Comparison of ENCODE assay signal across 8 cellular contexts in genomic region chr4:152408514-152409327, GRCh38.
DNase-seq lines count a peak whose midpoint lies in the region; ATAC-seq and TF ChIP-seq lines count a peak whose summit lies in the region.

No MANE protein-coding gene starts in this region.

- H3K4me1 ChIP-seq in body of pancreas: no peaks in the 10 kb centered on the region

- no peak overlapping the region for H3K4me3 ChIP-seq in body of pancreas

- DNase-seq in AML-193 (lab: John Stamatoyannopoulos, UW) (peak; percentile 46 to 56), GM04503 (ENCODE audit: low read depth) (peak; percentile 4), NCI-H1092 treated with DMSO at 0.1 percent for 48 hours (lab: John Stamatoyannopoulos, UW) (peak; percentile 37), body of pancreas (no peak), left lobe of liver (ENCODE audit: low spot score) (no peak), epidermal melanocyte (ENCODE audit: insufficient read length, low spot score) (no peak)

- no peak overlapping the region for H3K27ac ChIP-seq in body of pancreas

- peak; percentile 6 to 52 (median 36) for TF ChIP-seq CTCF in body of pancreas (IDR thresholded peaks at IDR 0.05)

- intact Hi-C loops in body of pancreas (cut with DNase I): no loop called here

- no peak for TF ChIP-seq POLR2A in body of pancreas (IDR thresholded peaks at IDR 0.05)

- H3K36me3 ChIP-seq in body of pancreas (replicated peaks in 1 of 2; ENCODE audit: insufficient read depth in 1 of 2, low read depth in 2 of 2): no peaks in the 10 kb centered on the region

- H3K9me3 ChIP-seq in body of pancreas: no peaks in the 10 kb centered on the region

- ATAC-seq in body of pancreas (no peak), left lobe of liver (peak; percentile 75), GM19395 (IDR thresholded peaks at IDR 0.05; ENCODE audit: unreplicated experiment) (no peak), HG02678 (IDR thresholded peaks at IDR 0.05; ENCODE audit: unreplicated experiment) (no peak)

- WGBS in body of pancreas, 2 donors: 71 to 77% methylated on average over 3 of the region's 3 CpGs

- H3K27me3 ChIP-seq in body of pancreas: no peaks in the 10 kb centered on the region

Comparison
In these comparisons a context has a peak if more than half of its experiments do, and no peak if none do; other contexts are left out.
1. DNase-seq: peak in AML-193 (2 of 2), GM04503 (single experiment) and NCI-H1092 treated with DMSO at 0.1 percent for 48 hours (single experiment); none in body of pancreas (0 of 4), left lobe of liver (single experiment) and epidermal melanocyte (single experiment).